ENCODE assay signal across 10 cellular contexts in genomic region chr1:30755746-30756145, GRCh38. TPM values are rescaled to one million over a fixed set of nuclear protein-coding genes. Genes with fewer than 3 reads are reported as not detected.
DNase-seq lines count a peak whose midpoint lies in the region; ATAC-seq and TF ChIP-seq lines count a peak whose summit lies in the region.
"Had no signal": no experiment of that assay in that cellular context is flagged by ENCODE, and none has a peak within 500 bp of the region (broad histone marks: within the 10 kb centered on the region; RNA-seq: fewer than 3 reads in every experiment).

No MANE protein-coding gene starts in this region.

- TF ChIP-seq CTCF in left lung (IDR thresholded peaks at IDR 0.05) (no peak), thyroid gland (IDR thresholded peaks at IDR 0.05) (no peak)

- H3K27ac Mint-ChIP-seq in activated naive CD4-positive, alpha-beta T cell treated with anti-CD3 and anti-CD28 coated beads for 36 hours: peak overlapping the region; percentile 100
- peak overlapping the region; percentile 96 to 98 for H3K27ac Mint-ChIP-seq in T-cell

- peaks cover 0 to 20% of the 10 kb centered on the region in 2 donors for H3K36me3 ChIP-seq in left lung
- no peaks in the 10 kb centered on the region for H3K36me3 ChIP-seq in thyroid gland

- TF ChIP-seq POLR2A in thyroid gland (IDR thresholded peaks at IDR 0.05): no peak

- H3K9me3 Mint-ChIP-seq in activated naive CD4-positive, alpha-beta T cell treated with anti-CD3 and anti-CD28 coated beads for 36 hours: no peaks in the 10 kb centered on the region
- no peaks in the 10 kb centered on the region for H3K9me3 Mint-ChIP-seq in T-cell

- H3K27me3 ChIP-seq in left lung: peaks cover 0 to 5% of the 10 kb centered on the region in 2 donors
- no peaks in the 10 kb centered on the region for H3K27me3 ChIP-seq in thyroid gland

- no peak for DNase-seq in activated naive CD4-positive, alpha-beta T cell treated with anti-CD3 and anti-CD28 coated beads for 36 hours
- no peak for DNase-seq in activated naive CD4-positive, alpha-beta T cell (lab: John Stamatoyannopoulos, UW)
- DNase-seq in T-cell (no peak), left lung (no peak), thyroid gland (no peak), kidney glomerular epithelial cell (lab: John Stamatoyannopoulos, UW) (no peak)

- POLR2A ChIA-PET in T-cell (lab: Charles Lee): interaction anchor here (1.9 to 3.4 kb wide), 3 partner anchors 10 to 12 kb away, joined by 5 to 27 read pairs (median 20); no protein-coding TSS in a partner anchor

- intact Hi-C loops in activated naive CD4-positive, alpha-beta T cell treated with anti-CD3 and anti-CD28 coated beads for 36 hours (cut with micrococcal nuclease): loop anchor here (1.0 to 5.0 kb wide), 4 partner anchors 24 to 1177 kb away; partner anchors contain the start of gene PUM1
- intact Hi-C loops in left lung (cut with DNase I): no loop called here
- intact Hi-C loops in thyroid gland (cut with DNase I): no loop called here

- no peaks in the 10 kb centered on the region for H3K9me3 ChIP-seq in left lung
- H3K9me3 ChIP-seq in thyroid gland: no peaks in the 10 kb centered on the region

- peaks cover 0 to 76% of the 10 kb centered on the region in 2 donors for H3K4me1 ChIP-seq in left lung
- peaks cover 0 to 4% of the 10 kb centered on the region in 2 donors for H3K4me1 ChIP-seq in thyroid gland

- peak overlapping the region; percentile 98 for H3K4me3 Mint-ChIP-seq in activated naive CD4-positive, alpha-beta T cell treated with anti-CD3 and anti-CD28 coated beads for 36 hours
- peak overlapping the region; percentile 98 to 100 (median 99) for H3K4me3 Mint-ChIP-seq in T-cell

- no peak for ATAC-seq in T-cell (replicated peaks in 1 of 4)
- ATAC-seq in left lung: no peak
- no peak for ATAC-seq in GM18511 (IDR thresholded peaks at IDR 0.05; ENCODE audit: unreplicated experiment)
- ATAC-seq in GM18861 (IDR thresholded peaks at IDR 0.05; ENCODE audit: unreplicated experiment): no peak

- 80 to 89% methylated on average over 4 of the region's 4 CpGs for WGBS in thyroid gland, 2 donors

- peaks cover 76% of the 10 kb centered on the region for H3K4me1 Mint-ChIP-seq in activated naive CD4-positive, alpha-beta T cell treated with anti-CD3 and anti-CD28 coated beads for 36 hours (ENCODE audit: low read depth)
- peaks cover 77 to 94% (median 87%) of the 10 kb centered on the region in 3 donors for H3K4me1 Mint-ChIP-seq in T-cell

- H3K27me3 Mint-ChIP-seq in activated naive CD4-positive, alpha-beta T cell treated with anti-CD3 and anti-CD28 coated beads for 36 hours (ENCODE audit: low read depth): no peaks in the 10 kb centered on the region
- no peaks in the 10 kb centered on the region for H3K27me3 Mint-ChIP-seq in T-cell

- CTCF ChIA-PET in activated naive CD4-positive, alpha-beta T cell treated with anti-CD3 and anti-CD28 coated beads for 36 hours (lab: Charles Lee): interaction anchor here (0.9 to 4.0 kb wide), 3 partner anchors 11 to 36 kb away, joined by 7 to 19 read pairs (median 9); no protein-coding TSS in a partner anchor
- CTCF ChIA-PET in T-cell (lab: Charles Lee): interaction anchor here in 1 of 2 donors (0.8 to 1.5 kb wide), 3 partner anchors 12 to 35 kb away, joined by 3 to 8 read pairs (median 3); no protein-coding TSS in a partner anchor

- H3K36me3 Mint-ChIP-seq in activated naive CD4-positive, alpha-beta T cell treated with anti-CD3 and anti-CD28 coated beads for 36 hours (ENCODE audit: low read depth): peaks cover 29% of the 10 kb centered on the region
- peaks cover 25% of the 10 kb centered on the region for H3K36me3 Mint-ChIP-seq in T-cell

- H3K27ac ChIP-seq in left lung (peak overlapping the region; percentile 88 to 98), thyroid gland (peak overlapping the region in 2 of 3 donors; percentile 36 to 71)

- H3K4me3 ChIP-seq in left lung (peak overlapping the region in 1 of 2 donors; percentile 70), thyroid gland (replicated peaks in 1 of 3) (no peak overlapping the region)

RNA-seq across cellular contexts. Expression of gene LAPTM5, which starts 1.8 kb away (rescaled TPM):
- total RNA-seq in activated naive CD4-positive, alpha-beta T cell treated with anti-CD3 and anti-CD28 coated beads for 36 hours: 100 to 1,000 TPM; 205 to 208 TPM
- total RNA-seq in T-cell (100 to 1,000 TPM; 529 to 586 (median 559) TPM), left lung (100 to 1,000 TPM; 185 to 513 TPM), thyroid gland (10 to 100 TPM; 25.3 to 97.3 (median 46.4) TPM)

RNA-seq across cellular contexts. Expression of gene MATN1, which starts 32.4 kb away (rescaled TPM):
- under 1 TPM; 0.36 to 0.37 TPM for total RNA-seq in activated naive CD4-positive, alpha-beta T cell treated with anti-CD3 and anti-CD28 coated beads for 36 hours
- 1 to 10 TPM in 2 of 5 donors, under 1 TPM in 3; 0.20 to 5.5 (median 0.60) TPM for total RNA-seq in T-cell
- total RNA-seq in left lung: under 1 TPM in 1 of 2 donors, not detected in 1; 0.08 TPM
- total RNA-seq in thyroid gland: 1 to 10 TPM in 1 of 4 donors, under 1 TPM in 1, not detected in 2; 0.45 to 3.0 TPM
- total RNA-seq: left lobe of liver, M059J had no signal
